Comparison of ENCODE assay signal across 11 cellular contexts in genomic region chr19:38674388-38675133, GRCh38. TPM values are rescaled to one million over a fixed set of nuclear protein-coding genes. Genes with fewer than 3 reads are reported as not detected.
A peak's percentile ranks its signal among the peaks of the same experiment; 100 is the strongest.
DNase-seq lines count a peak whose midpoint lies in the region; ATAC-seq, FAIRE-seq and TF ChIP-seq lines count a peak whose summit lies in the region.
"Had no signal": no experiment of that assay in that cellular context is flagged by ENCODE, and none has a peak within 500 bp of the region (broad histone marks: within the 10 kb centered on the region; RNA-seq: fewer than 3 reads in every experiment).

No MANE protein-coding gene starts in this region.

- no peaks in the 10 kb centered on the region for H3K27me3 Mint-ChIP-seq in astrocyte (ENCODE audit: low read depth, unreplicated experiment)
- H3K27me3 Mint-ChIP-seq in activated T-helper 1 cell treated with anti-CD3 and anti-CD28 coated beads, Interleukin-12 subunit alpha, Interleukin-12 subunit beta, Interleukin-2, Interleukin-4 antibody, amounts not matched to agents 30 ng/mL and 10 ng/mL and 1 ng/mL, durations not matched to agents 14 hours and 24 hours and 36 hours (ENCODE audit: insufficient read depth) = no peaks in the 10 kb centered on the region
- H3K27me3 Mint-ChIP-seq in stimulated activated naive CD8-positive, alpha-beta T cell treated with anti-CD3 and anti-CD28 coated beads, Interleukin-15, amount 100 ng/mL, for 72 hours = peaks cover 9% of the 10 kb centered on the region

- peaks cover 35% of the 10 kb centered on the region for H3K36me3 Mint-ChIP-seq in astrocyte (ENCODE audit: low read depth, unreplicated experiment)
- H3K36me3 Mint-ChIP-seq in activated T-helper 1 cell treated with anti-CD3 and anti-CD28 coated beads, Interleukin-12 subunit alpha, Interleukin-12 subunit beta, Interleukin-2, Interleukin-4 antibody, amounts not matched to agents 30 ng/mL and 10 ng/mL and 1 ng/mL, durations not matched to agents 14 hours and 24 hours and 36 hours (ENCODE audit: low read depth) = peaks cover 14% of the 10 kb centered on the region

- 73 to 74% methylated on average over 16 of the region's 16 CpGs for WGBS in GM23248 (ENCODE audit: low coverage in 1 of 2, low lambda C conversion rate in 2 of 2, missing lambda C conversion rate in 2 of 2), 2 experiments

- peaks cover 53% of the 10 kb centered on the region for H3K4me1 ChIP-seq in GM23248 (ENCODE audit: insufficient read depth)
- peaks cover 64% of the 10 kb centered on the region for H3K4me1 ChIP-seq in astrocyte (ENCODE audit: insufficient read depth, low read length)
- peaks cover 67% of the 10 kb centered on the region for H3K4me1 ChIP-seq in keratinocyte (ENCODE audit: control insufficient read depth, extremely low read depth, insufficient read depth, low read length)

- H3K27ac ChIP-seq in GM23248 = peak overlapping the region; percentile 18; the same call in 1 of the 2 replicates
- H3K27ac ChIP-seq in astrocyte (ENCODE audit: low read depth, low read length) = peak overlapping the region; percentile 24
- peak overlapping the region; percentile 96 for H3K27ac ChIP-seq in keratinocyte (ENCODE audit: control insufficient read depth, insufficient read depth, low read length)
- peak overlapping the region; percentile 4 to 92 (median 81) for H3K27ac ChIP-seq in skin epidermis

- H3K4me3 ChIP-seq in GM23248 (no peak overlapping the region), astrocyte (ENCODE audit: insufficient read depth, low read depth, low read length) (no peak overlapping the region), keratinocyte (ENCODE audit: control insufficient read depth in 2 of 3, extremely low read depth in 1 of 3, insufficient read depth in 2 of 3, low read depth in 1 of 3, low read length in 3 of 3) (peak overlapping the region in 1 of 3 experiments; percentile 43), skin epidermis (no peak overlapping the region)

- H3K79me2 ChIP-seq in GM23248 (ENCODE audit: insufficient read depth) (peaks cover 96% of the 10 kb centered on the region), astrocyte (ENCODE audit: insufficient read depth, low read length) (peaks cover 96% of the 10 kb centered on the region), keratinocyte (ENCODE audit: control insufficient read depth, insufficient read depth, low read length) (peaks cover 91% of the 10 kb centered on the region)

- peaks cover 2% of the 10 kb centered on the region for H3K9me1 ChIP-seq in keratinocyte (ENCODE audit: control insufficient read depth, extremely low read depth, insufficient read depth, low read length)

- H3K9ac ChIP-seq in GM23248 (no peak overlapping the region), astrocyte (ENCODE audit: low read length) (no peak overlapping the region), keratinocyte (ENCODE audit: control insufficient read depth, extremely low read depth, insufficient read depth, low read length) (peak overlapping the region; percentile 89)

- H3F3A ChIP-seq in GM23248 (ENCODE audit: insufficient read depth) = peaks cover 74% of the 10 kb centered on the region

- H4K20me1 ChIP-seq in GM23248 (ENCODE audit: insufficient read depth) = peaks cover 7% of the 10 kb centered on the region; the same call in 1 of the 2 replicates
- H4K20me1 ChIP-seq in astrocyte (ENCODE audit: insufficient read depth, low read length) = peaks cover 90% of the 10 kb centered on the region
- peaks cover 8% of the 10 kb centered on the region for H4K20me1 ChIP-seq in keratinocyte (ENCODE audit: control insufficient read depth, extremely low read depth, insufficient read depth, low read length)

- H3K4me2 ChIP-seq in GM23248 (ENCODE audit: unreplicated experiment) (peak overlapping the region; percentile 3), astrocyte (ENCODE audit: low read length) (peak overlapping the region; percentile 6), keratinocyte (ENCODE audit: control insufficient read depth, extremely low read depth, insufficient read depth, low read depth, low read length) (peak overlapping the region; percentile 79)

- no peak overlapping the region for H3K4me3 Mint-ChIP-seq in astrocyte (ENCODE audit: unreplicated experiment)
- H3K4me3 Mint-ChIP-seq in activated T-helper 1 cell treated with anti-CD3 and anti-CD28 coated beads, Interleukin-12 subunit alpha, Interleukin-12 subunit beta, Interleukin-2, Interleukin-4 antibody, amounts not matched to agents 30 ng/mL and 10 ng/mL and 1 ng/mL, durations not matched to agents 14 hours and 24 hours and 36 hours = no peak overlapping the region
- H3K4me3 Mint-ChIP-seq in stimulated activated naive CD8-positive, alpha-beta T cell treated with anti-CD3 and anti-CD28 coated beads, Interleukin-15, amount 100 ng/mL, for 72 hours = no peak overlapping the region
- H3K4me3 Mint-ChIP-seq: T-helper 1 cell treated with Interleukin-12 subunit alpha and Interleukin-12 subunit beta and Interleukin-4 antibody, amounts not matched to agents 30 μg/mL and 1 μg/mL, for 36 hours had no signal

- TF ChIP-seq CTCF in astrocyte (IDR thresholded peaks at IDR 0.05; ENCODE audit: insufficient read depth, low read depth, low read length) (no peak), keratinocyte (optimal IDR thresholded peaks at IDR 0.05 in 1 of 3, IDR thresholded peaks at IDR 0.05 in 1 of 3, conservative IDR thresholded peaks at IDR 0.05 in 1 of 3; ENCODE audit: extremely low read depth in 1 of 3, insufficient read depth in 2 of 3, low read length in 3 of 3) (no peak)

- no peaks in the 10 kb centered on the region for H3K9me3 Mint-ChIP-seq in astrocyte (ENCODE audit: unreplicated experiment)
- no peaks in the 10 kb centered on the region for H3K9me3 Mint-ChIP-seq in activated T-helper 1 cell treated with anti-CD3 and anti-CD28 coated beads, Interleukin-12 subunit alpha, Interleukin-12 subunit beta, Interleukin-2, Interleukin-4 antibody, amounts not matched to agents 30 ng/mL and 10 ng/mL and 1 ng/mL, durations not matched to agents 14 hours and 24 hours and 36 hours
- H3K9me3 Mint-ChIP-seq in stimulated activated naive CD8-positive, alpha-beta T cell treated with anti-CD3 and anti-CD28 coated beads, Interleukin-15, amount 100 ng/mL, for 72 hours = no peaks in the 10 kb centered on the region
- H3K9me3 Mint-ChIP-seq: T-helper 1 cell treated with Interleukin-12 subunit alpha and Interleukin-12 subunit beta and Interleukin-4 antibody, amounts not matched to agents 30 μg/mL and 1 μg/mL, for 36 hours had no signal

- peak overlapping the region; percentile 93 for H3K27ac Mint-ChIP-seq in astrocyte (ENCODE audit: unreplicated experiment)
- H3K27ac Mint-ChIP-seq in activated T-helper 1 cell treated with anti-CD3 and anti-CD28 coated beads, Interleukin-12 subunit alpha, Interleukin-12 subunit beta, Interleukin-2, Interleukin-4 antibody, amounts not matched to agents 30 ng/mL and 10 ng/mL and 1 ng/mL, durations not matched to agents 14 hours and 24 hours and 36 hours = no peak overlapping the region
- H3K27ac Mint-ChIP-seq in stimulated activated naive CD8-positive, alpha-beta T cell treated with anti-CD3 and anti-CD28 coated beads, Interleukin-15, amount 100 ng/mL, for 72 hours = no peak overlapping the region

- intact Hi-C loops in activated T-helper 1 cell treated with anti-CD3 and anti-CD28 coated beads, Interleukin-12 subunit alpha, Interleukin-12 subunit beta, Interleukin-2, Interleukin-4 antibody, amounts not matched to agents 30 ng/mL and 10 ng/mL and 1 ng/mL, durations not matched to agents 14 hours and 24 hours and 36 hours (cut with micrococcal nuclease) = no loop called here

- H3K9me2 ChIP-seq in GM23248 (ENCODE audit: insufficient read depth) = no peaks in the 10 kb centered on the region

- H3K36me3 ChIP-seq in GM23248 (ENCODE audit: low read depth) = peaks cover 4% of the 10 kb centered on the region; the same call in 1 of the 2 replicates
- peaks cover 16% of the 10 kb centered on the region for H3K36me3 ChIP-seq in astrocyte (ENCODE audit: insufficient read depth, low read length)
- peaks cover 22 to 37% of the 10 kb centered on the region in 2 experiments for H3K36me3 ChIP-seq in keratinocyte (ENCODE audit: control insufficient read depth in 2 of 2, extremely low read depth in 1 of 2, insufficient read depth in 2 of 2, low read length in 2 of 2)

- dilution Hi-C loops in keratinocyte (cut with MboI; ENCODE audit: extremely low pct_ligation_motif_present, low sequenced_read_pairs) = no loop called here

- H3K9me3 ChIP-seq in GM23248 (ENCODE audit: low read depth) (no peaks in the 10 kb centered on the region), astrocyte (ENCODE audit: insufficient read depth, low read depth, low read length) (no peaks in the 10 kb centered on the region), keratinocyte (ENCODE audit: control insufficient read depth, low read depth, low read length) (no peaks in the 10 kb centered on the region)

- H3K4me1 Mint-ChIP-seq in astrocyte (ENCODE audit: low read depth, unreplicated experiment) = peaks cover 78% of the 10 kb centered on the region
- peaks cover 80% of the 10 kb centered on the region for H3K4me1 Mint-ChIP-seq in activated T-helper 1 cell treated with anti-CD3 and anti-CD28 coated beads, Interleukin-12 subunit alpha, Interleukin-12 subunit beta, Interleukin-2, Interleukin-4 antibody, amounts not matched to agents 30 ng/mL and 10 ng/mL and 1 ng/mL, durations not matched to agents 14 hours and 24 hours and 36 hours (ENCODE audit: low read depth)
- H3K4me1 Mint-ChIP-seq in stimulated activated naive CD8-positive, alpha-beta T cell treated with anti-CD3 and anti-CD28 coated beads, Interleukin-15, amount 100 ng/mL, for 72 hours = peaks cover 55% of the 10 kb centered on the region

- no peaks in the 10 kb centered on the region for H3K27me3 ChIP-seq in GM23248 (replicated peaks; ENCODE audit: insufficient read depth)
- H3K27me3 ChIP-seq in astrocyte (ENCODE audit: insufficient read depth, low read length) = no peaks in the 10 kb centered on the region
- H3K27me3 ChIP-seq in keratinocyte (ENCODE audit: control insufficient read depth, extremely low read depth, insufficient read depth, low read length) = no peaks in the 10 kb centered on the region

- H2AFZ ChIP-seq in GM23248 (no peak overlapping the region), astrocyte (ENCODE audit: low read depth, low read length) (no peak overlapping the region), keratinocyte (ENCODE audit: control insufficient read depth, low read length) (no peak overlapping the region)

- no peak for ATAC-seq in stimulated activated naive CD8-positive, alpha-beta T cell treated with anti-CD3 and anti-CD28 coated beads, Interleukin-15, amount 100 ng/mL, for 72 hours

- in situ Hi-C loops in GM23248 (cut with MboI) = no loop called here

- DNase-seq in GM23248 (peak; percentile 23), astrocyte (ENCODE audit: low read depth) (peak; percentile 60), keratinocyte (ENCODE audit: low read depth, low spot score) (no peak), SKM-1 (lab: John Stamatoyannopoulos, UW; ENCODE audit: unreplicated experiment) (no peak), NCI-H526 treated with DMSO at 0.1 percent for 48 hours (lab: John Stamatoyannopoulos, UW) (no peak)
- DNase-seq in activated T-helper 1 cell treated with anti-CD3 and anti-CD28 coated beads, Interleukin-12 subunit alpha, Interleukin-12 subunit beta, Interleukin-2, Interleukin-4 antibody, amounts not matched to agents 30 ng/mL and 10 ng/mL and 1 ng/mL, durations not matched to agents 14 hours and 24 hours and 36 hours (ENCODE audit: low spot score) = no peak
- no peak for DNase-seq in stimulated activated naive CD8-positive, alpha-beta T cell treated with anti-CD3 and anti-CD28 coated beads, Interleukin-15, amount 100 ng/mL, for 72 hours
- DNase-seq: GDM1, Kasumi-1 had no signal

- no peak for FAIRE-seq in astrocyte (lab: Jason Lieb, UNC)
- peak; percentile 96 for FAIRE-seq in keratinocyte (lab: Jason Lieb, UNC)

RNA-seq across cellular contexts. Expression of gene ACTN4, which starts 27.1 kb away (rescaled TPM):
- 467 and 477 TPM in 2 replicates for total RNA-seq in GM23248 (2014; rRNA removed; shearing (Covaris generic))
- polyA plus RNA-seq in GM23248 (2016; fragmentation: Nextera tagmentation; extraction: Ambion mirVana) (84.6 and 85.7 TPM in 2 replicates), keratinocyte (463 to 720 TPM (median 526 TPM) in 3 replicates)
- 805 and 879 TPM in 2 replicates for total RNA-seq in astrocyte
- 762 TPM for polyA plus RNA-seq in keratinocyte (2011; ENCODE audit: low read depth)
- 452 and 468 TPM in 2 replicates for polyA plus RNA-seq in keratinocyte (2011; cell fraction: cytosol; rRNA removed)
- polyA plus RNA-seq in keratinocyte (2011; cell fraction: nucleus; rRNA removed) = 1,020 and 1,377 TPM in 2 replicates
- 537 and 1,150 TPM in 2 replicates for polyA plus RNA-seq in keratinocyte (2012; ENCODE audit: low replicate concordance)
- 417 to 1,584 TPM (median 501 TPM) in 3 replicates for polyA minus RNA-seq in keratinocyte
- 376 TPM for polyA minus RNA-seq in keratinocyte (2011; cell fraction: cytosol; rRNA and poly(A)+ RNA removed)
- 400 and 697 TPM in 2 replicates for polyA minus RNA-seq in keratinocyte (2011; cell fraction: nucleus; rRNA and poly(A)+ RNA removed)
- 281 and 287 TPM in 2 replicates for total RNA-seq in activated T-helper 1 cell treated with anti-CD3 and anti-CD28 coated beads, Interleukin-12 subunit alpha, Interleukin-12 subunit beta, Interleukin-2, Interleukin-4 antibody, amounts not matched to agents 30 ng/mL and 10 ng/mL and 1 ng/mL, durations not matched to agents 14 hours and 24 hours and 36 hours

RNA-seq across cellular contexts. Expression of gene EIF3K, which starts 55.6 kb away (rescaled TPM):
- total RNA-seq in GM23248 (2014; rRNA removed; shearing (Covaris generic)) = 270 and 295 TPM in 2 replicates
- polyA plus RNA-seq in GM23248 (2016; fragmentation: Nextera tagmentation; extraction: Ambion mirVana) (143 and 151 TPM in 2 replicates), keratinocyte (240 to 304 TPM (median 260 TPM) in 3 replicates)
- total RNA-seq in astrocyte = 222 and 229 TPM in 2 replicates
- polyA plus RNA-seq in keratinocyte (2011; ENCODE audit: low read depth) = 262 TPM
- polyA plus RNA-seq in keratinocyte (2011; cell fraction: cytosol; rRNA removed) = 399 and 557 TPM in 2 replicates
- 275 and 357 TPM in 2 replicates for polyA plus RNA-seq in keratinocyte (2011; cell fraction: nucleus; rRNA removed)
- polyA plus RNA-seq in keratinocyte (2012; ENCODE audit: low replicate concordance) = 276 and 339 TPM in 2 replicates
- polyA minus RNA-seq in keratinocyte = 344 to 553 TPM (median 352 TPM) in 3 replicates
- polyA minus RNA-seq in keratinocyte (2011; cell fraction: cytosol; rRNA and poly(A)+ RNA removed) = 270 TPM
- polyA minus RNA-seq in keratinocyte (2011; cell fraction: nucleus; rRNA and poly(A)+ RNA removed) = 60.8 and 84.1 TPM in 2 replicates
- total RNA-seq in activated T-helper 1 cell treated with anti-CD3 and anti-CD28 coated beads, Interleukin-12 subunit alpha, Interleukin-12 subunit beta, Interleukin-2, Interleukin-4 antibody, amounts not matched to agents 30 ng/mL and 10 ng/mL and 1 ng/mL, durations not matched to agents 14 hours and 24 hours and 36 hours = 309 and 326 TPM in 2 replicates

RNA-seq across cellular contexts. Expression of gene MAP4K1, which starts 56.8 kb away (rescaled TPM):
- total RNA-seq in GM23248 (2014; rRNA removed; shearing (Covaris generic)) = not detected in 2 replicates
- polyA plus RNA-seq in GM23248 (2016; fragmentation: Nextera tagmentation; extraction: Ambion mirVana) (0.63 and 1.0 TPM in 2 replicates), keratinocyte (0.22 to 0.25 TPM in 2 of 3 replicates, not detected in the other)
- 0.87 and 1.7 TPM in 2 replicates for total RNA-seq in astrocyte
- polyA plus RNA-seq in keratinocyte (2011; ENCODE audit: low read depth) = not detected
- polyA plus RNA-seq in keratinocyte (2011; cell fraction: cytosol; rRNA removed) = 0.06 TPM in 1 of 2 replicates, not detected in the other
- 0.52 and 0.60 TPM in 2 replicates for polyA plus RNA-seq in keratinocyte (2011; cell fraction: nucleus; rRNA removed)
- 0.23 and 0.81 TPM in 2 replicates for polyA plus RNA-seq in keratinocyte (2012; ENCODE audit: low replicate concordance)
- polyA minus RNA-seq in keratinocyte = not detected in 3 replicates
- not detected for polyA minus RNA-seq in keratinocyte (2011; cell fraction: cytosol; rRNA and poly(A)+ RNA removed)
- polyA minus RNA-seq in keratinocyte (2011; cell fraction: nucleus; rRNA and poly(A)+ RNA removed) = not detected in 2 replicates
- total RNA-seq in activated T-helper 1 cell treated with anti-CD3 and anti-CD28 coated beads, Interleukin-12 subunit alpha, Interleukin-12 subunit beta, Interleukin-2, Interleukin-4 antibody, amounts not matched to agents 30 ng/mL and 10 ng/mL and 1 ng/mL, durations not matched to agents 14 hours and 24 hours and 36 hours = 159 and 182 TPM in 2 replicates

Comparison
In these comparisons a context has a peak if more than half of its experiments do, and no peak if none do; other contexts are left out.
1. DNase-seq: peak in GM23248 (single experiment) and astrocyte (single experiment); none in keratinocyte (single experiment), activated T-helper 1 cell treated with anti-CD3 and anti-CD28 coated beads, Interleukin-12 subunit alpha, Interleukin-12 subunit beta, Interleukin-2, Interleukin-4 antibody, amounts not matched to agents 30 ng/mL and 10 ng/mL and 1 ng/mL, durations not matched to agents 14 hours and 24 hours and 36 hours (single experiment), stimulated activated naive CD8-positive, alpha-beta T cell treated with anti-CD3 and anti-CD28 coated beads, Interleukin-15, amount 100 ng/mL, for 72 hours (0 of 2), SKM-1 (single experiment) and NCI-H526 treated with DMSO at 0.1 percent for 48 hours (single experiment).
2. H3K27ac ChIP-seq: peak in every context shown above with its lines; median percentile 96 in keratinocyte; 81 in skin epidermis; 24 in astrocyte; 18 in GM23248.
3. H3K4me2 ChIP-seq: peak in every context shown above with its lines; median percentile 79 in keratinocyte; 6 in astrocyte; 3 in GM23248.
4. RNA of gene MAP4K1, which starts 56.8 kb away (total RNA-seq): 159 to 182 TPM in activated T-helper 1 cell treated with anti-CD3 and anti-CD28 coated beads, Interleukin-12 subunit alpha, Interleukin-12 subunit beta, Interleukin-2, Interleukin-4 antibody, amounts not matched to agents 30 ng/mL and 10 ng/mL and 1 ng/mL, durations not matched to agents 14 hours and 24 hours and 36 hours; 0.87 to 1.7 TPM in astrocyte and not detected in GM23248; every median in the first group is over 10 times any median in the second.